In the genomic region with DNA sequence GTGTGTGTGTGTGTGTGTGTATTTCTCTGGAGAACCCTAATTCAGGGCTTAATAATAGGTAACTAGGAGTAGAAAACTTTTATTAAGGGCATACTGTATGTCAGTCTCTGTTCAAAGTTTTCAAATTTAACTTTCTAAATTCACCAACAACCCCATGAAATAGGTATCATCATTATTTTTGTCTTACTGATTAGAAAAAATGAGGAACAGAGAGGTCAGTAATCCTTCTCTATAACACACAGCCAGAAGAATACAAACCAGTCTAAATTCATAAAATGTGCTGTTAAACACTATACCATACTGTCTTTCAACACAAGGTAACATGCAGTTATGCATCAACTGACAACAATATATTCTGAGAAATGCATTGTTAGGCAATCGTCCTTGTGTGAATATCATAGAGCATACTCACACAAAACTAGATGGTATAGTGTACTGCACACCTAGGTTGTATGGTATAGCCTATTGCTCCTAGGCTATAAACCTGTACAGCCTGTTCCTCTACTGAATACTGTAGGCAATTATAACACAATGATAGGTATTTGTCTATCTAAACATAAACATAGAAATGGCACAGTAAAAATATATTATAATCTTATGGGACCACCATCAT, we compare ENCODE assay signal across 26 cellular contexts.
"Had no signal": no experiment of that assay in that cellular context is flagged by ENCODE, and none has a peak within 500 bp of the region (broad histone marks: within the 10 kb centered on the region; RNA-seq: fewer than 3 reads in every experiment).

No MANE protein-coding gene starts in this region.

- H3K36me3 ChIP-seq: left ventricle myocardium inferior, ovary, right atrium auricular region, right lobe of liver, stomach, thyroid gland, transverse colon, upper lobe of right lung, uterus had no signal

- H3K4me1 Mint-ChIP-seq: naive thymus-derived CD4-positive, alpha-beta T cell; stimulated activated naive B cell treated with anti-CD40 and anti-IgM and Interleukin-4, amounts not matched to agents 10 μg/mL and 1 μg/mL and 100 μg/mL, for 72 hours had no signal

- H3K36me3 Mint-ChIP-seq: mesothelial cell of epicardium; naive thymus-derived CD4-positive, alpha-beta T cell; natural killer cell treated with Interleukin-12 subunit alpha and Interleukin-12 subunit beta and Interleukin-15 and Interleukin-18, amount 100 ng/mL, for 72 hours; stimulated activated naive B cell treated with anti-CD40 and anti-IgM and Interleukin-4, amounts not matched to agents 10 μg/mL and 1 μg/mL and 100 μg/mL, for 72 hours had no signal

- ATAC-seq: left cardiac atrium; naive thymus-derived CD4-positive, alpha-beta T cell; natural killer cell treated with Interleukin-12 subunit alpha and Interleukin-12 subunit beta and Interleukin-15 and Interleukin-18, amount 100 ng/mL, for 72 hours; right lobe of liver; stimulated activated naive B cell treated with anti-CD40 and anti-IgM and Interleukin-4, amounts not matched to agents 10 μg/mL and 1 μg/mL and 100 μg/mL, for 72 hours; stimulated activated naive CD8-positive, alpha-beta T cell treated with anti-CD3 and anti-CD28 coated beads, Interleukin-15, Interleukin-2, amounts not matched to agents 100 U/mL and 50 U/mL, for 24 hours; upper lobe of right lung had no signal

- H3K9me3 ChIP-seq: ovary, right lobe of liver, testis, thyroid gland, transverse colon, upper lobe of right lung, uterus had no signal

- H3K4me1 ChIP-seq: left ventricle myocardium inferior, right atrium auricular region, right lobe of liver, testis, thyroid gland, upper lobe of right lung, uterus had no signal

- DNase-seq: hippocampal formation; kidney glomerular epithelial cell; left cardiac atrium; left ventricle myocardium inferior; mesendoderm; naive thymus-derived CD4-positive, alpha-beta T cell; ovary; right lobe of liver; stimulated activated CD4-positive, alpha-beta T cell treated with anti-CD3 and anti-CD28 coated beads, Interleukin-1b, Interleukin-23, amount 100 ng/mL, for 48 hours; stimulated activated CD4-positive, alpha-beta T cell treated with anti-CD3 and anti-CD28 coated beads, Interleukin-2, amount 100 ng/mL, for 48 hours; stimulated activated CD4-positive, alpha-beta T cell treated with anti-CD3 and anti-CD28 coated beads, Interleukin-4, amount 100 ng/mL, for 4 hours; stimulated activated CD8-positive, alpha-beta memory T cell treated with anti-CD3 and anti-CD28 coated beads, Interleukin-4, amount 100 ng/mL, for 48 hours; stimulated activated naive B cell treated with anti-CD40 and anti-IgM and Interleukin-4, amounts not matched to agents 10 μg/mL and 1 μg/mL and 100 μg/mL, for 72 hours; stimulated activated naive CD8-positive, alpha-beta T cell treated with anti-CD3 and anti-CD28 coated beads, Interleukin-15, Interleukin-2, amounts not matched to agents 100 U/mL and 50 U/mL, for 24 hours; stomach; testis; thyroid gland; transverse colon; upper lobe of right lung; uterus had no signal

- H3K9me3 Mint-ChIP-seq: mesothelial cell of epicardium; natural killer cell treated with Interleukin-12 subunit alpha and Interleukin-12 subunit beta and Interleukin-15 and Interleukin-18, amount 100 ng/mL, for 72 hours had no signal

- H3K4me3 ChIP-seq: left ventricle myocardium inferior, lung, ovary, right atrium auricular region, right lobe of liver, smooth muscle cell, stomach, testis, thyroid gland, transverse colon, upper lobe of right lung, uterus had no signal

- H3K4me3 Mint-ChIP-seq: mesothelial cell of epicardium; naive thymus-derived CD4-positive, alpha-beta T cell; natural killer cell treated with Interleukin-12 subunit alpha and Interleukin-12 subunit beta and Interleukin-15 and Interleukin-18, amount 100 ng/mL, for 72 hours; stimulated activated naive B cell treated with anti-CD40 and anti-IgM and Interleukin-4, amounts not matched to agents 10 μg/mL and 1 μg/mL and 100 μg/mL, for 72 hours had no signal

- H3K27ac Mint-ChIP-seq: mesothelial cell of epicardium; naive thymus-derived CD4-positive, alpha-beta T cell; natural killer cell treated with Interleukin-12 subunit alpha and Interleukin-12 subunit beta and Interleukin-15 and Interleukin-18, amount 100 ng/mL, for 72 hours; progenitor cell of endocrine pancreas; stimulated activated naive B cell treated with anti-CD40 and anti-IgM and Interleukin-4, amounts not matched to agents 10 μg/mL and 1 μg/mL and 100 μg/mL, for 72 hours had no signal
